8 cellular contexts compared by ENCODE assay signal in genomic region chr1:182143154-182143657, GRCh38.
DNase-seq lines count a peak whose midpoint lies in the region; ATAC-seq and TF ChIP-seq lines count a peak whose summit lies in the region.

No MANE protein-coding gene starts in this region.

- H3K36me3 ChIP-seq in right atrium auricular region = no peaks in the 10 kb centered on the region

- TF ChIP-seq CTCF in right atrium auricular region (IDR thresholded peaks at IDR 0.05) = peak; percentile 87 to 98

- no peaks in the 10 kb centered on the region for H3K27me3 ChIP-seq in right atrium auricular region

- in situ Hi-C loops in ACHN (cut with HindIII; ENCODE audit: low pct_ligation_motif_present, low pct_unique_long_range_greater_than_20kb, low sequenced_read_pairs) = no loop called here

- no peak overlapping the region for H3K4me3 ChIP-seq in right atrium auricular region

- peaks cover 0 to 26% of the 10 kb centered on the region in 2 donors for H3K4me1 ChIP-seq in right atrium auricular region

- DNase-seq in ACHN = peak; percentile 75
- DNase-seq in NCI-H187 (lab: John Stamatoyannopoulos, UW) = peak; percentile 92 to 98
- DNase-seq in T-helper 9 cell = peak; percentile 92
- peak in 57 of 58 donors; percentile 12 to 98 (median 83) for DNase-seq in anterior cingulate cortex (lab: John Stamatoyannopoulos, UW)
- peak; percentile 97 for DNase-seq in right atrium auricular region (ENCODE audit: low spot score)
- peak; percentile 88 for DNase-seq in putamen (ENCODE audit: low spot score)
- DNase-seq in ureter (ENCODE audit: low spot score) = peak; percentile 96

- no peaks in the 10 kb centered on the region for H3K9me3 ChIP-seq in right atrium auricular region

- H3K27ac ChIP-seq in right atrium auricular region = peak overlapping the region; percentile 87 to 90

- ATAC-seq in GM19397 (IDR thresholded peaks at IDR 0.05; ENCODE audit: unreplicated experiment) = peak; percentile 34
